17 cellular contexts compared by ENCODE assay signal in the genomic region with DNA sequence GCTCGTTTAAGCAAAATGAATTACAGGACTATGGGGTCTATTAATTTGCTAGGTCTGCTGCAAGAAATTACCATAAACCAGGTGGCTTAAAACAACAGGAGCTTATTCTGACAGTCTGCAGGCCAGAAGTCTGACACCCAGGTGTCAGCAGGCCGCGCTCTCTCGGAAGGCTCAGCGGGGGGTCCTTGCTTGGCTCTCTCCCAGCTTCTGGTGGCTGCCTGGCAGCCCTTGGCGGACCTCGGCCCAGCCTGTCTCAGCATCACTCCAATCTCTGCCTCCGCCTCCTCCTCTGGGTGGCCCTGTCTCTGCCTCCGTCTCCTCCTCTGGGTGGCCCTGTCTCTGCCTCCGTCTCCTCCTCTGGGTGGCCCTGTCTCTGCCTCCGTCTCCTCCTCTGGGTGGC.
DNase-seq lines count a peak whose midpoint lies in the region; TF ChIP-seq lines count a peak whose summit lies in the region.
"Had no signal": no experiment of that assay in that cellular context is flagged by ENCODE, and none has a peak within 500 bp of the region (broad histone marks: within the 10 kb centered on the region; RNA-seq: fewer than 3 reads in every experiment).

No MANE protein-coding gene starts in this region.

- peak overlapping the region; percentile 38 for H3K14ac ChIP-seq in neuronal stem cell (ENCODE audit: low read length)

- H3K27ac Mint-ChIP-seq in endodermal cell (no peak overlapping the region), chondrocyte (ENCODE audit: unreplicated experiment) (no peak overlapping the region)
- H3K27ac Mint-ChIP-seq: CD8-positive, alpha-beta T cell had no signal

- H3K9ac ChIP-seq in endodermal cell (ENCODE audit: extremely low read depth, low read length, poor library complexity, severe bottlenecking) (no peak overlapping the region), neuronal stem cell (ENCODE audit: low read depth, low read length, poor library complexity) (no peak overlapping the region)
- H3K9ac ChIP-seq: BLaER1 had no signal

- H3K4ac ChIP-seq in neuronal stem cell (ENCODE audit: low read length): no peak overlapping the region

- no peaks in the 10 kb centered on the region for H3K36me3 ChIP-seq in H7 (replicated peaks; ENCODE audit: control insufficient read depth, insufficient read depth, low read length)
- H3K36me3 ChIP-seq in endodermal cell (ENCODE audit: control insufficient read depth, insufficient read depth, low read length): no peaks in the 10 kb centered on the region
- H3K36me3 ChIP-seq in neuronal stem cell (replicated peaks in 1 of 2; ENCODE audit: control insufficient read depth in 2 of 2, insufficient read depth in 2 of 2, low read length in 2 of 2): no peaks in the 10 kb centered on the region
- H3K36me3 ChIP-seq: BLaER1 had no signal

- H4K8ac ChIP-seq in neuronal stem cell (ENCODE audit: low read depth, low read length): no peak overlapping the region

- no peak overlapping the region for H2BK120ac ChIP-seq in neuronal stem cell (ENCODE audit: low read depth, low read length)

- 90 to 94% methylated on average over 2 to 9 of the region's 11 CpGs for WGBS in endodermal cell (ENCODE audit: insufficient coverage in 1 of 2, insufficient read length in 1 of 2), 2 experiments
- WGBS in neuronal stem cell (ENCODE audit: extremely low coverage in 2 of 2, insufficient read length in 2 of 2, insufficient replicate concordance in 1 of 2), 2 donors: no CpG with 5 or more reads among the region's 11 CpGs

- DNase-seq in NCI-H146 (lab: John Stamatoyannopoulos, UW): peak; percentile 1
- no peak for DNase-seq in NCI-H146 treated with DMSO at 0.1 percent for 48 hours (lab: John Stamatoyannopoulos, UW; ENCODE audit: unreplicated experiment)
- DNase-seq in H7: peak; percentile 26
- DNase-seq in endodermal cell: peak; percentile 71
- no peak for DNase-seq in neuronal stem cell (ENCODE audit: low spot score)
- DNase-seq in Kasumi-1 (lab: John Stamatoyannopoulos, UW): no peak
- DNase-seq in chondrocyte (ENCODE audit: low spot score): no peak
- DNase-seq: Calu3; CD8-positive, alpha-beta T cell; KG1; MV-4-11; NCI-H187 treated with DMSO at 0.1 percent for 48 hours; NCI-H446; Right ventricle myocardium superior; T-helper 1 cell had no signal

- H3K18ac ChIP-seq in neuronal stem cell (ENCODE audit: low read length): peak overlapping the region; percentile 83

- H3K4me3 Mint-ChIP-seq in endodermal cell (no peak overlapping the region), chondrocyte (ENCODE audit: unreplicated experiment) (no peak overlapping the region)
- H3K4me3 Mint-ChIP-seq: CD8-positive, alpha-beta T cell had no signal

- no peak overlapping the region for H2AFZ ChIP-seq in neuronal stem cell (ENCODE audit: low read length)

- no peak overlapping the region for H3K4me3 ChIP-seq in H7 (ENCODE audit: insufficient read depth, low read depth, low read length)
- H3K4me3 ChIP-seq in endodermal cell (ENCODE audit: low read length): no peak overlapping the region
- no peak overlapping the region for H3K4me3 ChIP-seq in neuronal stem cell (ENCODE audit: low read length in 2 of 2)
- H3K4me3 ChIP-seq: A549, BLaER1 had no signal

- H3K27me3 ChIP-seq in H7 (ENCODE audit: control insufficient read depth, insufficient read depth, low read length) (no peaks in the 10 kb centered on the region), endodermal cell (ENCODE audit: control insufficient read depth, insufficient read depth, low read length, poor library complexity, severe bottlenecking) (no peaks in the 10 kb centered on the region), neuronal stem cell (ENCODE audit: control insufficient read depth in 3 of 3, insufficient read depth in 3 of 3, low read depth in 1 of 3, low read length in 3 of 3) (no peaks in the 10 kb centered on the region)
- H3K27me3 ChIP-seq: BLaER1 had no signal

- H3K27me3 Mint-ChIP-seq in endodermal cell (ENCODE audit: insufficient read depth) (no peaks in the 10 kb centered on the region), chondrocyte (ENCODE audit: low read depth) (no peaks in the 10 kb centered on the region)

- no peak overlapping the region for H2BK15ac ChIP-seq in neuronal stem cell (ENCODE audit: low read length)

- no peaks in the 10 kb centered on the region for H3K79me1 ChIP-seq in neuronal stem cell (ENCODE audit: low read depth, low read length)

- TF ChIP-seq CTCF in endodermal cell (conservative IDR thresholded peaks at IDR 0.05) (no peak), chondrocyte (IDR thresholded peaks at IDR 0.05) (no peak)

- H3K4me1 Mint-ChIP-seq in endodermal cell: no peaks in the 10 kb centered on the region
- H3K4me1 Mint-ChIP-seq in chondrocyte (ENCODE audit: low read depth): peaks cover 56% of the 10 kb centered on the region

- H3K9me3 ChIP-seq in endodermal cell (ENCODE audit: control insufficient read depth, low read length) (no peaks in the 10 kb centered on the region), neuronal stem cell (replicated peaks in 1 of 2; ENCODE audit: control insufficient read depth in 2 of 2, insufficient read depth in 1 of 2, low read depth in 1 of 2, low read length in 2 of 2) (no peaks in the 10 kb centered on the region)
- H3K9me3 ChIP-seq: A549, BLaER1 had no signal

- H3K4me1 ChIP-seq in endodermal cell (ENCODE audit: control insufficient read depth, insufficient read depth, low read length) (no peaks in the 10 kb centered on the region), neuronal stem cell (ENCODE audit: control insufficient read depth in 2 of 2, insufficient read depth in 1 of 2, low read depth in 1 of 2, low read length in 2 of 2) (peaks cover 0 to 2% of the 10 kb centered on the region in 2 donors)
- H3K4me1 ChIP-seq: A549, BLaER1 had no signal

- H3K4me2 ChIP-seq in neuronal stem cell (ENCODE audit: insufficient read depth, low read length, poor library complexity, severe bottlenecking): no peak overlapping the region
- H3K4me2 ChIP-seq: A549, BLaER1 had no signal

- H2BK5ac ChIP-seq in neuronal stem cell (ENCODE audit: low read length): no peak overlapping the region

- H4K91ac ChIP-seq in neuronal stem cell (ENCODE audit: low read depth, low read length, poor library complexity): no peak overlapping the region

- H2BK12ac ChIP-seq in neuronal stem cell (ENCODE audit: low read length): peak overlapping the region; percentile 58

- H3K23ac ChIP-seq in neuronal stem cell (ENCODE audit: low read depth, low read length, poor library complexity): no peak overlapping the region

- no peaks in the 10 kb centered on the region for H3K36me3 Mint-ChIP-seq in endodermal cell (ENCODE audit: low read depth)
- no peaks in the 10 kb centered on the region for H3K36me3 Mint-ChIP-seq in chondrocyte (ENCODE audit: low read depth)
- H3K36me3 Mint-ChIP-seq: CD8-positive, alpha-beta T cell had no signal

- H2AK5ac ChIP-seq in neuronal stem cell (ENCODE audit: low read depth, low read length): no peak overlapping the region

- no peak overlapping the region for H3K27ac ChIP-seq in endodermal cell (ENCODE audit: low read depth, low read length)
- no peak overlapping the region for H3K27ac ChIP-seq in neuronal stem cell (replicated peaks; ENCODE audit: low read length)
- H3K27ac ChIP-seq: A549, BLaER1 had no signal

- no peaks in the 10 kb centered on the region for H3K9me3 Mint-ChIP-seq in endodermal cell
- H3K9me3 Mint-ChIP-seq in chondrocyte (ENCODE audit: low read depth): no peaks in the 10 kb centered on the region

Comparison
In these comparisons a context has a peak if more than half of its experiments do, and no peak if none do; other contexts are left out.
1. DNase-seq: peak in NCI-H146 (single experiment), H7 (single experiment) and endodermal cell (single experiment); none in NCI-H146 treated with DMSO at 0.1 percent for 48 hours (single experiment), neuronal stem cell (single experiment), Kasumi-1 (0 of 2) and chondrocyte (single experiment).